11 cellular contexts compared by ENCODE assay signal in the genomic region with DNA sequence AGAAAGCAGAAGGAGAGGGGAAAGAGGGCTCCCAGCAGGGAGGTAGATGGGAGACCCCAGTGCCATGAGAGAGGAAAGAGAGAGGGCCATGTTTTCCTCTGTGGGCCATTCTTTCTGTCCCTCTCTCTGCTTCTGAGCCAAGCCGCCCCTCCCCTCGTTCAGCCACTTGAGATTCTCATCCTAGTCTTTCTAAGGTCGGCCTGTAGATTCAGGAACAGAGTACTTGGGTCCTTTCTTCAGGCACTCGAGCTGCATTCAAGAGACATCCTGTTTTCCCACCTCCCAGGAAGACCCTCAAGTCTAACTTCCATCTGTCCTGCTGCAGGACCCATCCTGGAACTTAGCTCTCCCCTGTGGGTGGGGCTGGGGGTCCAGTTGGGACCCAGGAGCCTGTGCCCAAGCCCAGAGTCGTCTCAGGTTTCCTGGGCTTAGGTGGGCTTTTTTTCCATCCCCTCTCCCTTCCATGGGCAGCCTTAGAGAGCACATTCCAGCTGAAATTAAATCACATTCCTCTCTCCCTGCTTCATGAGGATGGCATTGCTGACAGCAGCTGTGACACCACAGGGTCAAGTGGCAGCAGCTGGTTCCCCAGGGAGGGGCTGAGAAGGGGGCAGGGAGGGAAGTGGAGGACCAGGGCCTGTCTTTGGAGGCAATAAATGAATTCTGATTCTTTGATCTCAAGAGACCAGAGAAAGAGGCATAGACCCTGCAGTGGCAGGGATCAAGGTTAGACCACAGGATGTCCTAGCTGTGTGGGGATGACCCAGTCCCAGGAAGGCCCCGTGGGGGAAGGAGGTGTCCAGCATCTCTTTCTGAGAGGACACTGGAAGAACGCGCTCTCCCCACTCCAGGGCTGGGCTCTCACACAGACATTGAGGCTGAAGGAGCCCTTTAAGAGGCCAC. TPM values are rescaled to one million over a fixed set of nuclear protein-coding genes. Genes with fewer than 3 reads are reported as not detected.
DNase-seq lines count a peak whose midpoint lies in the region; ATAC-seq and TF ChIP-seq lines count a peak whose summit lies in the region.
"Had no signal": no experiment of that assay in that cellular context is flagged by ENCODE, and none has a peak within 500 bp of the region (broad histone marks: within the 10 kb centered on the region; RNA-seq: fewer than 3 reads in every experiment).

No MANE protein-coding gene starts in this region.

- H3K4me3 ChIP-seq in ascending aorta (peak overlapping the region in 1 of 2 donors; percentile 24), suprapubic skin (no peak overlapping the region)

- no peak for ATAC-seq in HG02763 (IDR thresholded peaks at IDR 0.05; ENCODE audit: unreplicated experiment)
- no peak for ATAC-seq in GM18861 (IDR thresholded peaks at IDR 0.05; ENCODE audit: unreplicated experiment)

- no peaks in the 10 kb centered on the region for H3K36me3 Mint-ChIP-seq in HFFc6 (ENCODE audit: low read depth)

- intact Hi-C loops in ascending aorta (cut with DNase I): loop anchor here (5.0 kb wide), 1 partner anchor 162 kb away; the partner anchor contains the start of gene MEF2D

- TF ChIP-seq CTCF in HFFc6 (IDR thresholded peaks at IDR 0.05) (no peak), ascending aorta (IDR thresholded peaks at IDR 0.05) (no peak), suprapubic skin (IDR thresholded peaks at IDR 0.05) (no peak)

- peak overlapping the region; percentile 53 for H3K4me3 Mint-ChIP-seq in HFFc6
- H3K4me3 Mint-ChIP-seq: T-helper 2 cell treated with Interferon-gamma antibody and Interleukin-4, amounts not matched to agents 5 μg/mL and 100 μg/mL, for 36 hours had no signal

- WGBS in suprapubic skin: 70% methylated on average over 7 of the region's 8 CpGs

- H3K9me3 Mint-ChIP-seq in HFFc6: no peaks in the 10 kb centered on the region
- H3K9me3 Mint-ChIP-seq: T-helper 2 cell treated with Interferon-gamma antibody and Interleukin-4, amounts not matched to agents 5 μg/mL and 100 μg/mL, for 36 hours had no signal

- DNase-seq in HFFc6 (peak; percentile 36), ascending aorta (ENCODE audit: low spot score in 2 of 2) (no peak), left kidney (ENCODE audit: low read depth, low spot score) (peak; percentile 91), suprapubic skin (ENCODE audit: low spot score in 2 of 2) (no peak)
- no peak for DNase-seq in effector CD4-positive, alpha-beta T cell
- DNase-seq in stimulated activated CD4-positive, alpha-beta T cell treated with anti-CD3 and anti-CD28 coated beads, Interleukin-4, amount 100 ng/mL, for 1 hour: no peak
- DNase-seq: amniotic stem cell, kidney glomerular epithelial cell had no signal

- H3K27ac ChIP-seq in ascending aorta: peak overlapping the region; percentile 88 to 90
- H3K27ac ChIP-seq in suprapubic skin: peak overlapping the region; percentile 50

- H3K36me3 ChIP-seq in ascending aorta: no peaks in the 10 kb centered on the region
- H3K36me3 ChIP-seq in suprapubic skin: no peaks in the 10 kb centered on the region

- no peaks in the 10 kb centered on the region for H3K27me3 ChIP-seq in ascending aorta
- H3K27me3 ChIP-seq in suprapubic skin: no peaks in the 10 kb centered on the region

- peaks cover 42 to 72% of the 10 kb centered on the region in 2 donors for H3K4me1 ChIP-seq in ascending aorta
- H3K4me1 ChIP-seq in suprapubic skin: peaks cover 95% of the 10 kb centered on the region

- TF ChIP-seq POLR2A in suprapubic skin (IDR thresholded peaks at IDR 0.05): no peak

- peaks cover 6% of the 10 kb centered on the region for H3K27me3 Mint-ChIP-seq in HFFc6 (ENCODE audit: insufficient read depth)

- H3K9me3 ChIP-seq in ascending aorta (no peaks in the 10 kb centered on the region), suprapubic skin (no peaks in the 10 kb centered on the region)

- H3K27ac Mint-ChIP-seq in HFFc6: peak overlapping the region; percentile 98

- H3K4me1 Mint-ChIP-seq in HFFc6 (ENCODE audit: low read depth): peaks cover 91% of the 10 kb centered on the region

- no peak for TF ChIP-seq EP300 in suprapubic skin (IDR thresholded peaks at IDR 0.05)

RNA-seq across cellular contexts. Expression of gene NES, which starts 12.9 kb away (rescaled TPM):
- total RNA-seq in HFFc6 (2021; fragmentation: NEBNext Ultra II Directional; extraction: Animal tissue kit (Norgen Biotek cat#: 25700)): 100 to 1,000 TPM; 106 to 126 (median 116) TPM
- total RNA-seq in ascending aorta: 74.1 TPM
- 1 to 10 TPM; 1.9 to 7.4 (median 4.8) TPM for total RNA-seq in suprapubic skin

RNA-seq across cellular contexts. Expression of gene BCAN, which starts 22.4 kb away (rescaled TPM):
- total RNA-seq in HFFc6 (2021; fragmentation: NEBNext Ultra II Directional; extraction: Animal tissue kit (Norgen Biotek cat#: 25700)): not detected
- total RNA-seq in ascending aorta (not detected), suprapubic skin (10 to 100 TPM; 17.8 to 41.2 (median 29.4) TPM)

RNA-seq across cellular contexts. Expression of gene CRABP2, which starts 41.1 kb away (rescaled TPM):
- total RNA-seq in HFFc6 (2021; fragmentation: NEBNext Ultra II Directional; extraction: Animal tissue kit (Norgen Biotek cat#: 25700)): 10 to 100 TPM; 55.9 to 70.4 (median 59.2) TPM
- total RNA-seq in ascending aorta (not detected), suprapubic skin (10 to 100 TPM; 38.4 to 98.0 (median 68.2) TPM)

RNA-seq across cellular contexts. Expression of gene HAPLN2, which starts 45.1 kb away (rescaled TPM):
- total RNA-seq in HFFc6 (2021; fragmentation: NEBNext Ultra II Directional; extraction: Animal tissue kit (Norgen Biotek cat#: 25700)): not detected
- total RNA-seq in ascending aorta (1.4 TPM), suprapubic skin (1 to 10 TPM in 2 of 4 donors, not detected in 2; 1.0 to 2.9 TPM)

Comparison
In these comparisons a context has a peak if more than half of its experiments do, and no peak if none do; other contexts are left out.
1. DNase-seq: peak in HFFc6 (single experiment) and left kidney (single experiment); none in ascending aorta (0 of 2), suprapubic skin (0 of 2), effector CD4-positive, alpha-beta T cell (single experiment) and stimulated activated CD4-positive, alpha-beta T cell treated with anti-CD3 and anti-CD28 coated beads, Interleukin-4, amount 100 ng/mL, for 1 hour (single experiment).
2. RNA of gene BCAN, which starts 22.4 kb away (total RNA-seq): 17.8 to 41.2 TPM in suprapubic skin; not detected in ascending aorta (single experiment) and not detected in HFFc6; every median in the first group is over 10 times any median in the second.
3. RNA of gene CRABP2, which starts 41.1 kb away (total RNA-seq): 38.4 to 98.0 TPM in suprapubic skin and 55.9 to 70.4 TPM in HFFc6; not detected in ascending aorta (single experiment); every median in the first group is over 10 times any median in the second.